1 cellular context compared by ENCODE assay signal in genomic region chr3:9793161-9793781, GRCh38.
TF ChIP-seq lines count a peak whose summit lies in the region.

No MANE protein-coding gene starts in this region.

TF ChIP-seq in K562, 482 proteins besides CTCF, POLR2A, EP300 and RAD21 (continues in another document):
- TF ChIP-seq ZNF444 (CRISPR knock-in tag; IDR thresholded peaks at IDR 0.05): no peak
- 0 out of 2 replicates have a peak, but pooled peaks have one; percentile 39 for TF ChIP-seq HNRNPL (IDR thresholded peaks at IDR 0.05; ENCODE audit: low read depth, low read length)
- peak in 1 of 2 experiments; percentile 78; a peak in 1 of 4 replicates for TF ChIP-seq SIN3A (IDR thresholded peaks at IDR 0.05; ENCODE audit: borderline replicate concordance in 2 of 2, control insufficient read depth in 1 of 2, low read depth in 2 of 2, low read length in 2 of 2)
- TF ChIP-seq STAT6 (CRISPR knock-in tag; IDR thresholded peaks at IDR 0.05): no peak
- TF ChIP-seq RNF2 (IDR thresholded peaks at IDR 0.05): no peak
- TF ChIP-seq NR4A1 (CRISPR knock-in tag; IDR thresholded peaks at IDR 0.05): no peak
- TF ChIP-seq NR4A1 (tag; IDR thresholded peaks at IDR 0.05): no peak
- TF ChIP-seq ID3 (CRISPR knock-in tag; IDR thresholded peaks at IDR 0.05): no peak
- peak; percentile 23; the same call in 1 of the 2 replicates for TF ChIP-seq ID3 (tag; IDR thresholded peaks at IDR 0.05)
- TF ChIP-seq SPI1 (IDR thresholded peaks at IDR 0.05; ENCODE audit: borderline replicate concordance, low read depth, low read length): peak; percentile 51; the same call in 1 of the 2 replicates
- no peak for TF ChIP-seq RAD51 (IDR thresholded peaks at IDR 0.05; ENCODE audit: borderline replicate concordance, low read depth)
- no peak for TF ChIP-seq BRD9 (IDR thresholded peaks at IDR 0.05; ENCODE audit: low read depth, partially characterized antibody)
- no peak for TF ChIP-seq ZNF79 (CRISPR knock-in tag; IDR thresholded peaks at IDR 0.05; ENCODE audit: low read depth)
- TF ChIP-seq FOXA1 (IDR thresholded peaks at IDR 0.05; ENCODE audit: borderline replicate concordance): no peak
- 0 out of 2 replicates have a peak, but pooled peaks have one; percentile 0 for TF ChIP-seq DNMT1 (IDR thresholded peaks at IDR 0.05)
- no peak for TF ChIP-seq ZNF395 (CRISPR knock-in tag; IDR thresholded peaks at IDR 0.05)
- no peak for TF ChIP-seq ZNF184 (CRISPR knock-in tag; IDR thresholded peaks at IDR 0.05)
- TF ChIP-seq TCF7 (IDR thresholded peaks at IDR 0.05; ENCODE audit: borderline replicate concordance): no peak
- TF ChIP-seq RHOXF2B (CRISPR knock-in tag; conservative IDR thresholded peaks at IDR 0.05): 0 out of 2 replicates have a peak, but pooled peaks have one; percentile 40
- no peak for TF ChIP-seq ZNF134 (CRISPR knock-in tag; conservative IDR thresholded peaks at IDR 0.05)
- no peak for TF ChIP-seq E2F4 (CRISPR knock-in tag; IDR thresholded peaks at IDR 0.05; ENCODE audit: low read depth)
- peak; percentile 70 for TF ChIP-seq THRB (CRISPR knock-in tag; conservative IDR thresholded peaks at IDR 0.05)
- TF ChIP-seq ZFPM2 (CRISPR knock-in tag; IDR thresholded peaks at IDR 0.05): no peak
- TF ChIP-seq EWSR1 (IDR thresholded peaks at IDR 0.05; ENCODE audit: borderline replicate concordance, low read depth, partially characterized antibody): no peak
- TF ChIP-seq NFXL1 (CRISPR knock-in tag; IDR thresholded peaks at IDR 0.05): no peak
- no peak for TF ChIP-seq CREBBP (IDR thresholded peaks at IDR 0.05; ENCODE audit: low read depth, low read length)
- TF ChIP-seq KAT7 (CRISPR knock-in tag; IDR thresholded peaks at IDR 0.05; ENCODE audit: borderline replicate concordance): peak; percentile 33; the same call in 1 of the 2 replicates
- no peak for TF ChIP-seq ZNF707 (CRISPR knock-in tag; conservative IDR thresholded peaks at IDR 0.05)
- no peak for TF ChIP-seq ARID3A (IDR thresholded peaks at IDR 0.05; ENCODE audit: borderline replicate concordance, low read depth, low read length)
- no peak for TF ChIP-seq SAFB2 (IDR thresholded peaks at IDR 0.05; ENCODE audit: borderline replicate concordance, low read depth, low read length, severe bottlenecking)
- no peak for TF ChIP-seq TRIM28 (IDR thresholded peaks at IDR 0.05)
- TF ChIP-seq EZH2 (IDR thresholded peaks at IDR 0.05; ENCODE audit: borderline replicate concordance, low read depth, low read length): no peak
- TF ChIP-seq MNT (conservative IDR thresholded peaks at IDR 0.05): peak in 1 of 2 experiments; percentile 25; a peak in 2 of 4 replicates
- TF ChIP-seq ZFP30 (CRISPR knock-in tag; IDR thresholded peaks at IDR 0.05; ENCODE audit: borderline replicate concordance): no peak
- TF ChIP-seq CCAR2 (IDR thresholded peaks at IDR 0.05; ENCODE audit: low read depth, low read length): no peak
- peak; percentile 84 for TF ChIP-seq SAP30 (IDR thresholded peaks at IDR 0.05; ENCODE audit: borderline replicate concordance, insufficient read depth, low read depth, low read length, poor library complexity, severe bottlenecking)
- TF ChIP-seq ZNF146 (CRISPR knock-in tag; IDR thresholded peaks at IDR 0.05; ENCODE audit: unreplicated experiment): no peak
- 0 out of 2 replicates have a peak, but pooled peaks have one; percentile 6 for TF ChIP-seq MXI1 (IDR thresholded peaks at IDR 0.05; ENCODE audit: low read depth, low read length)
- TF ChIP-seq ZNF668 (CRISPR knock-in tag; IDR thresholded peaks at IDR 0.05): no peak
- TF ChIP-seq HMGN3 (IDR thresholded peaks at IDR 0.05; ENCODE audit: borderline replicate concordance, extremely low read depth, insufficient read length, low read depth, low read length): no peak
- TF ChIP-seq MCM2 (IDR thresholded peaks at IDR 0.05; ENCODE audit: low read depth): no peak
- no peak for TF ChIP-seq DDX20 (tag; IDR thresholded peaks at IDR 0.05; ENCODE audit: low read depth)
- TF ChIP-seq NFIC (IDR thresholded peaks at IDR 0.05): peak; percentile 69
- peak; percentile 55; the same call in 1 of the 2 replicates for TF ChIP-seq ZNF511 (CRISPR knock-in tag; IDR thresholded peaks at IDR 0.05)
- TF ChIP-seq HOXB6 (CRISPR knock-in tag; IDR thresholded peaks at IDR 0.05; ENCODE audit: borderline replicate concordance): no peak
- TF ChIP-seq GABPB2 (CRISPR knock-in tag; conservative IDR thresholded peaks at IDR 0.05): no peak
- no peak for TF ChIP-seq UBTF (IDR thresholded peaks at IDR 0.05; ENCODE audit: borderline replicate concordance in 1 of 2, low read depth in 2 of 2, low read length in 2 of 2)
- no peak for TF ChIP-seq PCBP1 (IDR thresholded peaks at IDR 0.05; ENCODE audit: low read depth, low read length, poor library complexity, severe bottlenecking)
- TF ChIP-seq MECOM (CRISPR knock-in tag; IDR thresholded peaks at IDR 0.05): no peak
- TF ChIP-seq ZBED1 (IDR thresholded peaks at IDR 0.05): no peak
- TF ChIP-seq MTA3 (IDR thresholded peaks at IDR 0.05; ENCODE audit: borderline replicate concordance): peak; percentile 24; the same call in 1 of the 2 replicates
- TF ChIP-seq LCOR (CRISPR knock-in tag; IDR thresholded peaks at IDR 0.05): peak; percentile 48; the same call in 1 of the 2 replicates
- no peak for TF ChIP-seq ZNF512 (tag; IDR thresholded peaks at IDR 0.05)
- no peak for TF ChIP-seq DMBX1 (CRISPR knock-in tag; IDR thresholded peaks at IDR 0.05; ENCODE audit: borderline replicate concordance)
